In genomic region chr2:156155319-156155718, GRCh38 we compare ENCODE assay signal across 22 cellular contexts.
A peak's percentile ranks its signal among the peaks of the same experiment; 100 is the strongest.
DNase-seq lines count a peak whose midpoint lies in the region; ATAC-seq and TF ChIP-seq lines count a peak whose summit lies in the region.
"Had no signal": no experiment of that assay in that cellular context is flagged by ENCODE, and none has a peak within 500 bp of the region (broad histone marks: within the 10 kb centered on the region; RNA-seq: fewer than 3 reads in every experiment).

No MANE protein-coding gene starts in this region.

- H3K27ac Mint-ChIP-seq in GM23338 (peak overlapping the region; percentile 22; the same call in 1 of the 2 replicates), WTC11 (no peak overlapping the region)
- H3K27ac Mint-ChIP-seq: B cell; CD4-positive, alpha-beta T cell; CD8-positive, alpha-beta T cell had no signal

- H3K4me1 ChIP-seq in GM23338 (ENCODE audit: insufficient read depth) (peaks cover 53% of the 10 kb centered on the region), thyroid gland (no peaks in the 10 kb centered on the region), esophagus squamous epithelium (peaks cover 0 to 4% (median 0%) of the 10 kb centered on the region in 3 donors)
- H3K4me1 ChIP-seq: A549 had no signal

- H3K9me2 ChIP-seq in GM23338 (ENCODE audit: insufficient read depth) = peaks cover 5% of the 10 kb centered on the region; the same call in 1 of the 2 replicates

- no peaks in the 10 kb centered on the region for H3K79me2 ChIP-seq in GM23338 (replicated peaks; ENCODE audit: insufficient read depth)

- TF ChIP-seq CTCF in GM23338 (conservative IDR thresholded peaks at IDR 0.05; ENCODE audit: low read depth in 2 of 2) (no peak), WTC11 (IDR thresholded peaks at IDR 0.05) (no peak), thyroid gland (IDR thresholded peaks at IDR 0.05) (no peak), esophagus squamous epithelium (IDR thresholded peaks at IDR 0.05) (no peak)

- DNase-seq in GM23338 (ENCODE audit: low spot score) (no peak), WTC11 (ENCODE audit: low spot score) (no peak), thyroid gland (peak; percentile 7 to 28), NCI-H146 (lab: John Stamatoyannopoulos, UW) (no peak), esophagus squamous epithelium (lab: John Stamatoyannopoulos, UW) (no peak)
- DNase-seq: AML-193; CD4-positive, alpha-beta T cell; CD8-positive, alpha-beta T cell; COR-L47; DMS 273 treated with DMSO at 0.1 percent for 48 hours; DMS153; DMS53; DMS79; DND-41; EL; GDM1 had no signal

- TF ChIP-seq POLR2A in thyroid gland (IDR thresholded peaks at IDR 0.05) (no peak), esophagus squamous epithelium (IDR thresholded peaks at IDR 0.05) (no peak)

- H3K36me3 Mint-ChIP-seq in GM23338 (ENCODE audit: low read depth) = no peaks in the 10 kb centered on the region
- H3K36me3 Mint-ChIP-seq in WTC11 = 0 out of 2 replicates have a peak, but pooled peaks cover 5% of the 10 kb centered on the region
- H3K36me3 Mint-ChIP-seq: CD8-positive, alpha-beta T cell had no signal

- H3K27ac ChIP-seq in GM23338 (ENCODE audit: low read depth) = no peak overlapping the region
- H3K27ac ChIP-seq in thyroid gland = no peak overlapping the region
- H3K27ac ChIP-seq in esophagus squamous epithelium = no peak overlapping the region
- H3K27ac ChIP-seq: 22Rv1; A549; BLaER1 treated with 17β-estradiol and CSF1 and Interleukin-3, amounts not matched to agents 10 nM and 100 nM; C4-2B had no signal

- no peaks in the 10 kb centered on the region for H3K36me3 ChIP-seq in GM23338 (ENCODE audit: insufficient read depth)
- no peaks in the 10 kb centered on the region for H3K36me3 ChIP-seq in thyroid gland
- no peaks in the 10 kb centered on the region for H3K36me3 ChIP-seq in esophagus squamous epithelium
- H3K36me3 ChIP-seq: BLaER1 treated with 17β-estradiol and CSF1 and Interleukin-3, amounts not matched to agents 10 nM and 100 nM had no signal

- H3K9me3 Mint-ChIP-seq in GM23338 = no peaks in the 10 kb centered on the region; the same call in 2 of the 3 replicates
- H3K9me3 Mint-ChIP-seq in WTC11 = peaks cover 6% of the 10 kb centered on the region; the same call in 1 of the 2 replicates
- H3K9me3 Mint-ChIP-seq: CD4-positive, alpha-beta T cell; CD8-positive, alpha-beta T cell had no signal

- no peaks in the 10 kb centered on the region for H3K27me3 Mint-ChIP-seq in GM23338 (ENCODE audit: insufficient read depth, low read depth, poor library complexity)
- H3K27me3 Mint-ChIP-seq in WTC11 (ENCODE audit: low read depth) = no peaks in the 10 kb centered on the region
- H3K27me3 Mint-ChIP-seq: B cell; CD4-positive, alpha-beta T cell had no signal

- H3K4me3 ChIP-seq in GM23338 (no peak overlapping the region), thyroid gland (replicated peaks in 1 of 3) (no peak overlapping the region), esophagus squamous epithelium (no peak overlapping the region)
- H3K4me3 ChIP-seq: A549; BLaER1 treated with 17β-estradiol and CSF1 and Interleukin-3, amounts not matched to agents 10 nM and 100 nM; GM12878 had no signal

- ATAC-seq in GM23338 (peak; percentile 52; the same call in 2 of the 3 replicates), WTC11 (peak; percentile 69)
- ATAC-seq: A549; CD8-positive, alpha-beta T cell; GM12878 had no signal

- WGBS in thyroid gland, 2 donors = 55 to 73% methylated on average over 3 of the region's 3 CpGs
- 74 to 80% methylated on average over 3 of the region's 3 CpGs for WGBS in esophagus squamous epithelium, 2 donors

- CTCF ChIA-PET in WTC11 (lab: Charles Lee) = interaction anchor here (0.6 kb wide), 1 partner anchor 1879 kb away, joined by 3 read pairs; no protein-coding TSS in a partner anchor

- intact Hi-C loops in thyroid gland (cut with DNase I) = no loop called here
- intact Hi-C loops in esophagus squamous epithelium (cut with DNase I) = no loop called here

- POLR2A ChIA-PET in WTC11 (lab: Charles Lee) = no interaction called here

- H3K4me3 Mint-ChIP-seq in GM23338 = no peak overlapping the region
- H3K4me3 Mint-ChIP-seq in WTC11 = no peak overlapping the region
- H3K4me3 Mint-ChIP-seq: B cell; CD4-positive, alpha-beta T cell; CD8-positive, alpha-beta T cell had no signal

- H3K27me3 ChIP-seq in GM23338 (ENCODE audit: insufficient read depth) (no peaks in the 10 kb centered on the region), thyroid gland (no peaks in the 10 kb centered on the region), esophagus squamous epithelium (no peaks in the 10 kb centered on the region)
- H3K27me3 ChIP-seq: BLaER1 treated with 17β-estradiol and CSF1 and Interleukin-3, amounts not matched to agents 10 nM and 100 nM had no signal

- no peaks in the 10 kb centered on the region for H3K9me3 ChIP-seq in thyroid gland
- H3K9me3 ChIP-seq in esophagus squamous epithelium = no peaks in the 10 kb centered on the region
- H3K9me3 ChIP-seq: A549; BLaER1 treated with 17β-estradiol and CSF1 and Interleukin-3, amounts not matched to agents 10 nM and 100 nM had no signal

- H3K4me1 Mint-ChIP-seq in GM23338 (peaks cover 45% of the 10 kb centered on the region), WTC11 (peaks cover 49% of the 10 kb centered on the region)
- H3K4me1 Mint-ChIP-seq: B cell had no signal

- H3K4me2 ChIP-seq in GM23338 = no peak overlapping the region
- H3K4me2 ChIP-seq: A549; BLaER1 treated with 17β-estradiol and CSF1 and Interleukin-3, amounts not matched to agents 10 nM and 100 nM had no signal

- H3F3A ChIP-seq in GM23338 (replicated peaks; ENCODE audit: low read depth) = no peaks in the 10 kb centered on the region

- H4K20me1 ChIP-seq in GM23338 (replicated peaks; ENCODE audit: insufficient read depth) = no peaks in the 10 kb centered on the region
- H4K20me1 ChIP-seq: BLaER1 treated with 17β-estradiol and CSF1 and Interleukin-3, amounts not matched to agents 10 nM and 100 nM had no signal

- no peak overlapping the region for H2AFZ ChIP-seq in GM23338

TF ChIP-seq in GM23338, 12 proteins besides CTCF, POLR2A, EP300 and RAD21:
- TF ChIP-seq POLR2AphosphoS5 (IDR thresholded peaks at IDR 0.05; ENCODE audit: low read depth) (no peak), NANOG (IDR thresholded peaks at IDR 0.05; ENCODE audit: borderline replicate concordance) (no peak), EZH2 (IDR thresholded peaks at IDR 0.05; ENCODE audit: low read depth, unreplicated experiment) (no peak), JUNB (IDR thresholded peaks at IDR 0.05; ENCODE audit: unreplicated experiment) (no peak), ZNF114 (CRISPR knock-in tag; IDR thresholded peaks at IDR 0.05) (no peak)

TF ChIP-seq in WTC11, 78 proteins besides CTCF, POLR2A, EP300 and RAD21 (continues in another document):
- TF ChIP-seq, protein P1, sequence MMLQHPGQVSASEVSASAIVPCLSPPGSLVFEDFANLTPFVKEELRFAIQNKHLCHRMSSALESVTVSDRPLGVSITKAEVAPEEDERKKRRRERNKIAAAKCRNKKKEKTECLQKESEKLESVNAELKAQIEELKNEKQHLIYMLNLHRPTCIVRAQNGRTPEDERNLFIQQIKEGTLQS (CRISPR knock-in tag; conservative IDR thresholded peaks at IDR 0.05) = no peak
- TF ChIP-seq, protein P2, sequence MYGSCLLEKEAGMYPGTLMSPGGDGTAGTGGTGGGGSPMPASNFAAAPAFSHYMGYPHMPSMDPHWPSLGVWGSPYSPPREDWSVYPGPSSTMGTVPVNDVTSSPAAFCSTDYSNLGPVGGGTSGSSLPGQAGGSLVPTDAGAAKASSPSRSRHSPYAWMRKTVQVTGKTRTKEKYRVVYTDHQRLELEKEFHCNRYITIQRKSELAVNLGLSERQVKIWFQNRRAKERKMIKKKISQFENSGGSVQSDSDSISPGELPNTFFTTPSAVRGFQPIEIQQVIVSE (CRISPR knock-in tag; IDR thresholded peaks at IDR 0.05; ENCODE audit: borderline replicate concordance) = no peak
- TF ChIP-seq GABPB1 (CRISPR knock-in tag; IDR thresholded peaks at IDR 0.05) = no peak
- TF ChIP-seq NR3C1 (CRISPR knock-in tag; conservative IDR thresholded peaks at IDR 0.05; ENCODE audit: low read depth) = no peak
- TF ChIP-seq ZNF138 (CRISPR knock-in tag; conservative IDR thresholded peaks at IDR 0.05) = no peak
- TF ChIP-seq ZNF671 (CRISPR knock-in tag; IDR thresholded peaks at IDR 0.05) = no peak
- TF ChIP-seq, protein P3, sequence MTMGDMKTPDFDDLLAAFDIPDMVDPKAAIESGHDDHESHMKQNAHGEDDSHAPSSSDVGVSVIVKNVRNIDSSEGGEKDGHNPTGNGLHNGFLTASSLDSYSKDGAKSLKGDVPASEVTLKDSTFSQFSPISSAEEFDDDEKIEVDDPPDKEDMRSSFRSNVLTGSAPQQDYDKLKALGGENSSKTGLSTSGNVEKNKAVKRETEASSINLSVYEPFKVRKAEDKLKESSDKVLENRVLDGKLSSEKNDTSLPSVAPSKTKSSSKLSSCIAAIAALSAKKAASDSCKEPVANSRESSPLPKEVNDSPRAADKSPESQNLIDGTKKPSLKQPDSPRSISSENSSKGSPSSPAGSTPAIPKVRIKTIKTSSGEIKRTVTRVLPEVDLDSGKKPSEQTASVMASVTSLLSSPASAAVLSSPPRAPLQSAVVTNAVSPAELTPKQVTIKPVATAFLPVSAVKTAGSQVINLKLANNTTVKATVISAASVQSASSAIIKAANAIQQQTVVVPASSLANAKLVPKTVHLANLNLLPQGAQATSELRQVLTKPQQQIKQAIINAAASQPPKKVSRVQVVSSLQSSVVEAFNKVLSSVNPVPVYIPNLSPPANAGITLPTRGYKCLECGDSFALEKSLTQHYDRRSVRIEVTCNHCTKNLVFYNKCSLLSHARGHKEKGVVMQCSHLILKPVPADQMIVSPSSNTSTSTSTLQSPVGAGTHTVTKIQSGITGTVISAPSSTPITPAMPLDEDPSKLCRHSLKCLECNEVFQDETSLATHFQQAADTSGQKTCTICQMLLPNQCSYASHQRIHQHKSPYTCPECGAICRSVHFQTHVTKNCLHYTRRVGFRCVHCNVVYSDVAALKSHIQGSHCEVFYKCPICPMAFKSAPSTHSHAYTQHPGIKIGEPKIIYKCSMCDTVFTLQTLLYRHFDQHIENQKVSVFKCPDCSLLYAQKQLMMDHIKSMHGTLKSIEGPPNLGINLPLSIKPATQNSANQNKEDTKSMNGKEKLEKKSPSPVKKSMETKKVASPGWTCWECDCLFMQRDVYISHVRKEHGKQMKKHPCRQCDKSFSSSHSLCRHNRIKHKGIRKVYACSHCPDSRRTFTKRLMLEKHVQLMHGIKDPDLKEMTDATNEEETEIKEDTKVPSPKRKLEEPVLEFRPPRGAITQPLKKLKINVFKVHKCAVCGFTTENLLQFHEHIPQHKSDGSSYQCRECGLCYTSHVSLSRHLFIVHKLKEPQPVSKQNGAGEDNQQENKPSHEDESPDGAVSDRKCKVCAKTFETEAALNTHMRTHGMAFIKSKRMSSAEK (CRISPR knock-in tag; IDR thresholded peaks at IDR 0.05; ENCODE audit: borderline replicate concordance) = no peak
- no peak for TF ChIP-seq SOX15 (CRISPR knock-in tag; IDR thresholded peaks at IDR 0.05)
- no peak for TF ChIP-seq ZNF121 (CRISPR knock-in tag; IDR thresholded peaks at IDR 0.05)

Comparison
In these comparisons a context has a peak if more than half of its experiments do, and no peak if none do; other contexts are left out.
1. DNase-seq: peak in thyroid gland (2 of 2); none in GM23338 (single experiment), WTC11 (single experiment), NCI-H146 (single experiment) and esophagus squamous epithelium (single experiment).